Comparison of ENCODE assay signal across 8 cellular contexts in the genomic region with DNA sequence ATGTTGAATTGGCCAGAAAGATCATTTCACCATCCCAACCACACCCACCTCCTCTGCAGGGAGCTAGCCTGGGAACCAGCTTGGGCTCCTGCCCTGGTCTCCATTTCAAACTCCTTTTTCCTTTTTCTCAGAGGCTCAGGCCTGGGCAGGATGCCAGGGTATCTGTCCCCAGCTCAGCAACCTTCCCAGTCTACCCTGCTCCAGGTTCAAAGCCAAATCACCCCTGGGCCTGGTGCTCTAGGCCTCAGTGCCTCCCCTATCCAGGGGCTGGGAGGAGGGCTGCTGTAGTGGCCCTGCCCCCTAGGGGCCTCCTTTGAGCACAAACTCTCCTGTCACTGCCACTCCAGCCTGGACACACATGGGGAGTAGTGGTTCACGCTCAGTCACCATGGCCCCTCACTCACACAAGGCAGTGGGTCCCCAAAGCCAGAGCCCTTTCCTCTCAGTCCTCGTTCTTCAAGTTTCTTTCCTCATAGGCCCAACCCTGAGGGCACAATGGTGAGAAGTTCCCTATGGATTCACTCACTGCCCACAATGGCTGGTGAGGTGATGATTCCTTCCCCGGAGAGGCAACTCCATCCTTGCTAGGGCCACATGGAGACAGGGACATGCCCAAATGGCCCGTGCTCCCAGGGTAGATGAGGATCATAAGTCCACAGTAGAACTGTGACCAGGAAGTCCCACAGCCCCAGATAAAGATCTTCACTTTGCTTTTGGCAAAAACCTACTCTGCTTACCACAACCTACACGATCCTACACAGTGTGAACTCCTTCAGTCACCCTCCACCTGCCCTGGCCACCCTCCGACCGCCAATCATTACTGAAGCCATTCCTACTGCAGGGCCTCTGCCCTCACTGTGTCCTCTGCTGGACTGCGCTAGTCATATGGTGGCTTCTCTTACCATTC. TPM values are rescaled to one million over a fixed set of nuclear protein-coding genes. Genes with fewer than 3 reads are reported as not detected.
DNase-seq lines count a peak whose midpoint lies in the region; ATAC-seq and TF ChIP-seq lines count a peak whose summit lies in the region.

No MANE protein-coding gene starts in this region.

- TF ChIP-seq CTCF in NB4 (IDR thresholded peaks at IDR 0.05; ENCODE audit: low read depth, low read length) = peak; percentile 34
- TF ChIP-seq CTCF in dorsolateral prefrontal cortex (IDR thresholded peaks at IDR 0.05 in 54 of 56, conservative IDR thresholded peaks at IDR 0.05 in 2 of 56; ENCODE audit: low read depth in 1 of 56, partially characterized antibody in 56 of 56) = no peak
- TF ChIP-seq CTCF in osteoblast (IDR thresholded peaks at IDR 0.05; ENCODE audit: extremely low read depth, low read depth, low read length) = no peak

- intact Hi-C loops in dorsolateral prefrontal cortex (cut with DNase I) = loop anchor here (2.0 to 10.0 kb wide), 5 partner anchors 41 to 328 kb away; partner anchors contain the start of genes AK1 (in 1 of the 2), CDK9 (in 1 of the 2), FPGS (in 1 of the 2) and STXBP1 (in 1 of the 2)

- H3K27ac ChIP-seq in dorsolateral prefrontal cortex (peak overlapping the region in 42 of 59 donors; percentile 4 to 88 (median 67)), osteoblast (ENCODE audit: low read depth, low read length) (peak overlapping the region; percentile 84)

- peaks cover 17% of the 10 kb centered on the region for H3K79me2 ChIP-seq in osteoblast (ENCODE audit: insufficient read depth, low read length)

- no peaks in the 10 kb centered on the region for H3K36me3 ChIP-seq in osteoblast (ENCODE audit: insufficient read depth, low read length)

- TF ChIP-seq POLR2A in NB4 (IDR thresholded peaks at IDR 0.05; ENCODE audit: extremely low read depth, insufficient read length) = no peak

- H3K4me1 ChIP-seq in osteoblast (ENCODE audit: insufficient read depth, low read length) = peaks cover 55% of the 10 kb centered on the region

- H4K20me1 ChIP-seq in osteoblast (ENCODE audit: insufficient read depth, low read length) = no peaks in the 10 kb centered on the region

- no peak for ATAC-seq in HG03469 (IDR thresholded peaks at IDR 0.05; ENCODE audit: unreplicated experiment)

- H2AFZ ChIP-seq in osteoblast (ENCODE audit: low read length) = no peak overlapping the region

- H3K4me3 ChIP-seq in NB4 (ENCODE audit: low read depth, low read length) = no peak overlapping the region
- H3K4me3 ChIP-seq in dorsolateral prefrontal cortex = no peak overlapping the region
- H3K4me3 ChIP-seq in osteoblast (ENCODE audit: insufficient read depth, low read length) = no peak overlapping the region

- no peaks in the 10 kb centered on the region for H3K9me3 ChIP-seq in osteoblast (ENCODE audit: low read depth, low read length)

- H3K27me3 ChIP-seq in dorsolateral prefrontal cortex (no peaks in the 10 kb centered on the region), osteoblast (ENCODE audit: insufficient read depth, low read length) (no peaks in the 10 kb centered on the region)

- peak; percentile 67 for DNase-seq in EH (ENCODE audit: low read depth)
- DNase-seq in NB4 (ENCODE audit: low read depth) = peak; percentile 53
- no peak for DNase-seq in dorsolateral prefrontal cortex
- peak; percentile 82 for DNase-seq in osteoblast (ENCODE audit: insufficient read length, low spot score, missing footprints)
- DNase-seq in NCI-H2029 treated with DMSO at 0.1 percent for 48 hours (lab: John Stamatoyannopoulos, UW) = no peak
- no peak for DNase-seq in superior temporal gyrus (ENCODE audit: extremely low spot score)
- DNase-seq in HuH-7.5 (ENCODE audit: low spot score) = no peak

- no peak overlapping the region for H3K4me2 ChIP-seq in osteoblast (ENCODE audit: insufficient read depth, low read length)

RNA-seq across cellular contexts. Expression of gene ST6GALNAC4, which starts 1.6 kb away (rescaled TPM):
- total RNA-seq in dorsolateral prefrontal cortex = 10 to 100 TPM; 13.2 to 58.0 (median 23.6) TPM
- total RNA-seq in osteoblast = 29.5 and 33.7 TPM in 2 replicates

RNA-seq across cellular contexts. Expression of gene PIP5KL1, which starts 12.1 kb away (rescaled TPM):
- 10 to 100 TPM in 5 of 120 experiments, 1 to 10 TPM in 115; 1.2 to 13.2 (median 5.0) TPM for total RNA-seq in dorsolateral prefrontal cortex
- total RNA-seq in osteoblast = 2.2 and 3.5 TPM in 2 replicates

RNA-seq across cellular contexts. Expression of gene ST6GALNAC6, which starts 19.1 kb away (rescaled TPM):
- total RNA-seq in dorsolateral prefrontal cortex = 100 to 1,000 TPM in 113 of 120 experiments, 10 to 100 TPM in 7; 52.7 to 225 (median 137) TPM
- total RNA-seq in osteoblast = 52.7 and 53.2 TPM in 2 replicates

RNA-seq across cellular contexts. Expression of gene DPM2, which starts 19.2 kb away (rescaled TPM):
- total RNA-seq in dorsolateral prefrontal cortex (10 to 100 TPM; 23.7 to 41.9 (median 31.9) TPM), osteoblast (10.1 and 11.5 TPM in 2 replicates)

RNA-seq across cellular contexts. Expression of gene AK1, which starts 41.0 kb away (rescaled TPM):
- 100 to 1,000 TPM in 108 of 120 experiments, 10 to 100 TPM in 12; 58.9 to 165 (median 129) TPM for total RNA-seq in dorsolateral prefrontal cortex
- 100 and 106 TPM in 2 replicates for total RNA-seq in osteoblast

Comparison
In these comparisons a context has a peak if more than half of its experiments do, and no peak if none do; other contexts are left out.
1. DNase-seq: peak in EH (single experiment), NB4 (single experiment) and osteoblast (single experiment); none in dorsolateral prefrontal cortex (0 of 10), NCI-H2029 treated with DMSO at 0.1 percent for 48 hours (single experiment), superior temporal gyrus (single experiment) and HuH-7.5 (single experiment).